ENCODE assay signal across 7 cellular contexts in genomic region chr10:86756511-86757109, GRCh38. TPM values are rescaled to one million over a fixed set of nuclear protein-coding genes. Genes with fewer than 3 reads are reported as not detected.
A peak's percentile ranks its signal among the peaks of the same experiment; 100 is the strongest.
DNase-seq lines count a peak whose midpoint lies in the region; ATAC-seq and TF ChIP-seq lines count a peak whose summit lies in the region.

Gene BMPR1A, plus strand, starts transcription at chr10:86756619. Its CDS starts 119,400 bp downstream, at chr10:86876019.

- 0% methylated on average over 1 to 54 of the region's 85 CpGs for WGBS in body of pancreas, 2 donors

- H3K27ac ChIP-seq in body of pancreas = peak within 1 kb of the TSS; percentile 91 to 100 (median 98)

- peak within 1 kb of the TSS; percentile 89 for H3K4me3 Mint-ChIP-seq in stimulated activated naive CD8-positive, alpha-beta T cell treated with anti-CD3 and anti-CD28 coated beads, Interleukin-15, amount 100 ng/mL, for 72 hours

- no peak for TF ChIP-seq POLR2A in body of pancreas (IDR thresholded peaks at IDR 0.05)

- peak; percentile 28 for ATAC-seq in GM21717 (IDR thresholded peaks at IDR 0.05; ENCODE audit: unreplicated experiment)
- ATAC-seq in body of pancreas = peak; percentile 19
- ATAC-seq in stimulated activated naive CD8-positive, alpha-beta T cell treated with anti-CD3 and anti-CD28 coated beads, Interleukin-15, amount 100 ng/mL, for 72 hours = peak; percentile 72

- H3K27me3 Mint-ChIP-seq in stimulated activated naive CD8-positive, alpha-beta T cell treated with anti-CD3 and anti-CD28 coated beads, Interleukin-15, amount 100 ng/mL, for 72 hours = peaks cover 65% of the 10 kb centered on the region

- in situ Hi-C loops in GM13976 (cut with MboI; ENCODE audit: low sequenced_read_pairs, unreplicated experiment) = no loop called here

- intact Hi-C loops in body of pancreas (cut with DNase I) = no loop called here

- H3K4me3 ChIP-seq in body of pancreas = peak within 1 kb of the TSS; percentile 61 to 64
- peak within 1 kb of the TSS; percentile 82 for H3K4me3 ChIP-seq in kidney epithelial cell (ENCODE audit: low read depth, low read length)

- no peaks in the 10 kb centered on the region for H3K36me3 ChIP-seq in body of pancreas (replicated peaks in 1 of 2; ENCODE audit: insufficient read depth in 1 of 2, low read depth in 2 of 2)
- no peaks in the 10 kb centered on the region for H3K36me3 ChIP-seq in kidney epithelial cell (ENCODE audit: control insufficient read depth, insufficient read depth, low read length)

- H3K9me3 ChIP-seq in body of pancreas = no peaks in the 10 kb centered on the region

- H3K27me3 ChIP-seq in body of pancreas (no peaks in the 10 kb centered on the region), kidney epithelial cell (ENCODE audit: control insufficient read depth, insufficient read depth, low read length) (no peaks in the 10 kb centered on the region)

- DNase-seq in GM13976 (ENCODE audit: low spot score) = peak; percentile 39
- DNase-seq in body of pancreas = peak; percentile 89 to 93 (median 92)
- no peak for DNase-seq in kidney epithelial cell (ENCODE audit: low read depth)
- DNase-seq in stimulated activated naive CD8-positive, alpha-beta T cell treated with anti-CD3 and anti-CD28 coated beads, Interleukin-15, amount 100 ng/mL, for 72 hours = no peak
- no peak for DNase-seq in NK-92 treated with Interleukin-12 subunit alpha and Interleukin-12 subunit beta, amount 100 ng/mL, for 24 hours (lab: John Stamatoyannopoulos, UW)

- no peak; the same call in 1 of the 2 replicates for TF ChIP-seq RAD21 in Ishikawa (IDR thresholded peaks at IDR 0.05; ENCODE audit: low read depth)

- peaks cover 43% of the 10 kb centered on the region for H3K4me1 Mint-ChIP-seq in stimulated activated naive CD8-positive, alpha-beta T cell treated with anti-CD3 and anti-CD28 coated beads, Interleukin-15, amount 100 ng/mL, for 72 hours

- TF ChIP-seq CTCF in GM13976 (IDR thresholded peaks at IDR 0.05; ENCODE audit: borderline replicate concordance, control extremely low read depth, extremely low read depth, insufficient read depth, missing control alignments) (no peak), body of pancreas (IDR thresholded peaks at IDR 0.05) (no peak), kidney epithelial cell (IDR thresholded peaks at IDR 0.05; ENCODE audit: insufficient read depth, low read length, poor library complexity, severe bottlenecking) (no peak)

- H3K4me1 ChIP-seq in body of pancreas = peaks cover 33% of the 10 kb centered on the region

- H3K9me3 Mint-ChIP-seq in stimulated activated naive CD8-positive, alpha-beta T cell treated with anti-CD3 and anti-CD28 coated beads, Interleukin-15, amount 100 ng/mL, for 72 hours = no peaks in the 10 kb centered on the region

- TF ChIP-seq EP300 in Ishikawa (IDR thresholded peaks at IDR 0.05; ENCODE audit: borderline replicate concordance) = 0 out of 2 replicates have a peak, but pooled peaks have one; percentile 10

- peak within 1 kb of the TSS; percentile 83 to 89 for H3K27ac Mint-ChIP-seq in stimulated activated naive CD8-positive, alpha-beta T cell treated with anti-CD3 and anti-CD28 coated beads, Interleukin-15, amount 100 ng/mL, for 72 hours

TF ChIP-seq in Ishikawa, 13 proteins besides CTCF, POLR2A, EP300 and RAD21:
- TF ChIP-seq CREB1 (IDR thresholded peaks at IDR 0.05; ENCODE audit: low read depth) (no peak), REST (IDR thresholded peaks at IDR 0.05; ENCODE audit: low read depth) (no peak), TAF1 (IDR thresholded peaks at IDR 0.05; ENCODE audit: low read depth) (no peak), YY1 (IDR thresholded peaks at IDR 0.05; ENCODE audit: low read depth) (no peak), MAX (IDR thresholded peaks at IDR 0.05) (no peak; the same call in 1 of the 2 replicates), USF1 (IDR thresholded peaks at IDR 0.05) (no peak), CEBPB (IDR thresholded peaks at IDR 0.05) (no peak), NFIC (IDR thresholded peaks at IDR 0.05) (no peak), FOXM1 (IDR thresholded peaks at IDR 0.05; ENCODE audit: borderline replicate concordance, low read depth) (no peak), EGR1 (IDR thresholded peaks at IDR 0.05) (no peak), TEAD4 (IDR thresholded peaks at IDR 0.05) (no peak), TCF12 (IDR thresholded peaks at IDR 0.05; ENCODE audit: low read depth) (no peak), ZBTB7A (IDR thresholded peaks at IDR 0.05; ENCODE audit: low read depth) (no peak)

RNA-seq across cellular contexts. Expression of gene BMPR1A, which starts in this region (rescaled TPM):
- 10 to 100 TPM in 1 of 2 donors, 1 to 10 TPM in 1; 9.9 to 12.2 TPM for total RNA-seq in body of pancreas
- total RNA-seq in kidney epithelial cell = 22.1 and 38.1 TPM in 2 replicates

Comparison
In these comparisons a context has a peak if more than half of its experiments do, and no peak if none do; other contexts are left out.
1. DNase-seq: peak in GM13976 (single experiment) and body of pancreas (4 of 4); none in kidney epithelial cell (single experiment), stimulated activated naive CD8-positive, alpha-beta T cell treated with anti-CD3 and anti-CD28 coated beads, Interleukin-15, amount 100 ng/mL, for 72 hours (0 of 2) and NK-92 treated with Interleukin-12 subunit alpha and Interleukin-12 subunit beta, amount 100 ng/mL, for 24 hours (single experiment).
2. ATAC-seq: peak in every context shown above with its lines; median percentile 72 in stimulated activated naive CD8-positive, alpha-beta T cell treated with anti-CD3 and anti-CD28 coated beads, Interleukin-15, amount 100 ng/mL, for 72 hours; 28 in GM21717; 19 in body of pancreas.